Comparison of ENCODE assay signal across 2 cellular contexts in genomic region chr2:509888-510287, GRCh38.
TF ChIP-seq lines count a peak whose summit lies in the region.

No MANE protein-coding gene starts in this region.

TF ChIP-seq in HepG2, 621 proteins besides CTCF, POLR2A, EP300 and RAD21:
- TF ChIP-seq FIP1L1 (IDR thresholded peaks at IDR 0.05; ENCODE audit: borderline replicate concordance, insufficient read depth, low read depth, low read length) (no peak), RAD51 (IDR thresholded peaks at IDR 0.05; ENCODE audit: borderline replicate concordance) (peak; percentile 34; the same call in 1 of the 2 replicates), GPN1 (CRISPR knock-in tag; IDR thresholded peaks at IDR 0.05; ENCODE audit: borderline replicate concordance) (no peak), HNRNPK (IDR thresholded peaks at IDR 0.05; ENCODE audit: low read depth, low read length, poor library complexity, severe bottlenecking) (no peak), ISX (CRISPR knock-in tag; conservative IDR thresholded peaks at IDR 0.05) (no peak), SOX6 (IDR thresholded peaks at IDR 0.05) (no peak), SOX6 (CRISPR knock-in tag; IDR thresholded peaks at IDR 0.05) (no peak), HNF4G (IDR thresholded peaks at IDR 0.05; ENCODE audit: borderline replicate concordance, low read depth, low read length) (no peak), HNF4G (CRISPR knock-in tag; IDR thresholded peaks at IDR 0.05; ENCODE audit: borderline replicate concordance, low read depth) (no peak), RNF2 (conservative IDR thresholded peaks at IDR 0.05; ENCODE audit: low read depth) (no peak), MNT (IDR thresholded peaks at IDR 0.05) (peak; percentile 96), ZNF350 (CRISPR knock-in tag; IDR thresholded peaks at IDR 0.05; ENCODE audit: borderline replicate concordance, low read depth) (no peak), ZBED4 (CRISPR knock-in tag; IDR thresholded peaks at IDR 0.05; ENCODE audit: borderline replicate concordance) (no peak)

TF ChIP-seq in H1, 55 proteins besides CTCF, POLR2A, EP300 and RAD21:
- no peak for TF ChIP-seq CHD2 (IDR thresholded peaks at IDR 0.05; ENCODE audit: low read length)
- no peak for TF ChIP-seq CHD1 (IDR thresholded peaks at IDR 0.05; ENCODE audit: low read depth, low read length)
- TF ChIP-seq JUND (IDR thresholded peaks at IDR 0.05; ENCODE audit: low read length), result no peak
- TF ChIP-seq TBP (IDR thresholded peaks at IDR 0.05; ENCODE audit: low read depth, low read length), result no peak
- no peak for TF ChIP-seq ZNF274 (IDR thresholded peaks at IDR 0.05; ENCODE audit: borderline replicate concordance, extremely low read depth, low read length)
- no peak for TF ChIP-seq SP2 (IDR thresholded peaks at IDR 0.05; ENCODE audit: low read length)
- TF ChIP-seq MAFK (IDR thresholded peaks at IDR 0.05; ENCODE audit: low read depth, low read length), result no peak
- no peak for TF ChIP-seq BCL11A (IDR thresholded peaks at IDR 0.05; ENCODE audit: low read depth in 2 of 2, low read length in 2 of 2)
- no peak for TF ChIP-seq KDM4A (IDR thresholded peaks at IDR 0.05; ENCODE audit: low read depth, low read length, severe bottlenecking)
- no peak for TF ChIP-seq EGR1 (IDR thresholded peaks at IDR 0.05; ENCODE audit: borderline replicate concordance, low read depth, low read length)
- no peak for TF ChIP-seq MAX (IDR thresholded peaks at IDR 0.05)
- no peak for TF ChIP-seq ATF2 (IDR thresholded peaks at IDR 0.05; ENCODE audit: low read length)
- no peak for TF ChIP-seq RBBP5 (IDR thresholded peaks at IDR 0.05; ENCODE audit: borderline replicate concordance, low read depth, low read length)
- TF ChIP-seq SP1 (IDR thresholded peaks at IDR 0.05; ENCODE audit: low read depth, low read length), result no peak
- no peak for TF ChIP-seq CEBPB (IDR thresholded peaks at IDR 0.05; ENCODE audit: low read depth, low read length)
- no peak for TF ChIP-seq CHD7 (IDR thresholded peaks at IDR 0.05; ENCODE audit: insufficient replicate concordance, low read length)
- no peak for TF ChIP-seq SIX5 (IDR thresholded peaks at IDR 0.05; ENCODE audit: low read depth, low read length)
- TF ChIP-seq SIN3A (conservative IDR thresholded peaks at IDR 0.05 in 1 of 2, IDR thresholded peaks at IDR 0.05 in 1 of 2; ENCODE audit: low read depth in 1 of 2, low read length in 2 of 2), result no peak
- no peak for TF ChIP-seq RXRA (IDR thresholded peaks at IDR 0.05; ENCODE audit: insufficient read depth, low read depth, low read length)
- TF ChIP-seq BACH1 (IDR thresholded peaks at IDR 0.05; ENCODE audit: low read length), result no peak
